In the genomic region with DNA sequence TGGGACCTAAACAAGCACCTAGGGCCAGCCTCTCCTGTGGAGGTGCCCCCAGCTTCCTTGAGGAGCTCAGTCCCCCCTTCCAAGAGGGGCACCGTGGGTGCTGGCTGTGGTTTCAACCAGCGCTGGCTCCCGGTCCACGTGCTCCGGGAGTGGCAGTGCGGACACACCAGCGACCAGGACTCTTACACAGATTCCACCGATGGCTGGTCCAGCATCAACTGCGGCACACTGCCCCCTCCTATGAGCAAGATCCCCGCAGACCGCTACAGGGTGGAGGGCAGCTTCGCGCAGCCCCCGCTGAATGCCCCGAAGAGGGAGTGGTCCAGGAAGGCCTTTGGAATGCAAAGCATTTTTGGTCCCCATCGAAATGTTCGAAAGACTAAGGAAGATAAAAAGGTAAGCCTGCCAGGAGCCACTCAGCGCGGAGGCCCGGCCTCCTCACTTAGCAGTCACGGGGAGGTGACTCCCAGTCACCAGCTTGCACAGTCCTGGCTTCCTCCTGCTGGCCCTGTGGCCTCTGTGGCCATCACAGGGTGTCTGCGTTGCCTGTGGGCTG, we compare ENCODE assay signal across 13 cellular contexts.
"Had no signal": no experiment of that assay in that cellular context is flagged by ENCODE, and none has a peak within 500 bp of the region (broad histone marks: within the 10 kb centered on the region; RNA-seq: fewer than 3 reads in every experiment).

No MANE protein-coding gene starts in this region.

- H3K4me2 ChIP-seq: smooth muscle cell had no signal

- H3K27me3 ChIP-seq: gastrocnemius medialis, heart left ventricle had no signal

- DNase-seq: activated CD4-positive, alpha-beta T cell treated with anti-CD3 and anti-CD28 coated beads, Interleukin-2, amount 50 U/mL, for 4 hours; activated CD4-positive, CD25-positive, alpha-beta regulatory T cell treated with anti-CD3 and anti-CD28 coated beads, Interleukin-2, amount 50 U/mL, for 72 hours; activated naive CD4-positive, alpha-beta T cell; activated naive CD8-positive, alpha-beta T cell treated with anti-CD3 and anti-CD28 coated beads, Interleukin-2, amount 10 ng/mL, durations not matched to agents 7 days and 5 days; activated T-cell treated with anti-CD3 and anti-CD28 coated beads, Interleukin-2, amount 50 U/mL, for 72 hours; anterior cingulate cortex; dermis blood vessel endothelial cell; erythroblast; gastrocnemius medialis; nucleus accumbens had no signal

- H3K4me3 ChIP-seq: gastrocnemius medialis, heart left ventricle, smooth muscle cell, thoracic aorta had no signal

- H3K27ac ChIP-seq: heart left ventricle, thoracic aorta had no signal

- H3K9me3 ChIP-seq: gastrocnemius medialis, heart left ventricle, thoracic aorta had no signal

- ATAC-seq: activated T-cell treated with anti-CD3 and anti-CD28 coated beads, Interleukin-2, amount 50 U/mL, for 72 hours; gastrocnemius medialis; heart left ventricle had no signal
